Comparison of ENCODE assay signal across 18 cellular contexts in genomic region chr21:31686272-31686913, GRCh38.
"Had no signal": no experiment of that assay in that cellular context is flagged by ENCODE, and none has a peak within 500 bp of the region (broad histone marks: within the 10 kb centered on the region; RNA-seq: fewer than 3 reads in every experiment).

No MANE protein-coding gene starts in this region.

- H3K4me1 ChIP-seq: adrenal gland, foreskin keratinocyte, lower lobe of right lung, pancreas, spleen, tibial nerve, vagina had no signal

- H3K4me3 ChIP-seq: adrenal gland, lower lobe of right lung, pancreas, spleen, tibial nerve, vagina had no signal

- H3K27ac Mint-ChIP-seq: activated CD4-positive, alpha-beta T cell treated with anti-CD3 and anti-CD28 coated beads, Interleukin-2, amount 10 ng/mL, durations not matched to agents 7 days and 5 days; natural killer cell; stimulated activated memory B cell treated with anti-CD40 and anti-IgM and Interleukin-4, amounts not matched to agents 10 μg/mL and 1 μg/mL and 100 μg/mL, for 72 hours had no signal

- ATAC-seq: activated naive CD4-positive, alpha-beta T cell treated with anti-CD3 and anti-CD28 coated beads, Interleukin-2, amount 50 U/mL, for 72 hours; foreskin keratinocyte; lower lobe of right lung; natural killer cell; stimulated activated memory B cell treated with anti-CD40 and anti-IgM and Interleukin-4, amounts not matched to agents 10 μg/mL and 1 μg/mL and 100 μg/mL, for 72 hours had no signal

- H3K27me3 Mint-ChIP-seq: activated CD4-positive, alpha-beta T cell treated with anti-CD3 and anti-CD28 coated beads, Interleukin-2, amount 10 ng/mL, durations not matched to agents 7 days and 5 days; stimulated activated memory B cell treated with anti-CD40 and anti-IgM and Interleukin-4, amounts not matched to agents 10 μg/mL and 1 μg/mL and 100 μg/mL, for 72 hours had no signal

- H3K27me3 ChIP-seq: adrenal gland, foreskin keratinocyte, neutrophil, pancreas, spleen, tibial nerve, vagina had no signal

- H3K27ac ChIP-seq: adrenal gland, epithelial cell of prostate, foreskin keratinocyte, lower lobe of right lung, neutrophil, pancreas, spleen, tibial nerve, vagina had no signal

- H3K4me1 Mint-ChIP-seq: activated CD4-positive, alpha-beta T cell treated with anti-CD3 and anti-CD28 coated beads, Interleukin-2, amount 10 ng/mL, durations not matched to agents 7 days and 5 days; stimulated activated memory B cell treated with anti-CD40 and anti-IgM and Interleukin-4, amounts not matched to agents 10 μg/mL and 1 μg/mL and 100 μg/mL, for 72 hours had no signal

- DNase-seq: activated CD4-positive, alpha-beta T cell treated with anti-CD3 and anti-CD28 coated beads, Interleukin-2, amount 10 ng/mL, durations not matched to agents 7 days and 5 days; activated CD8-positive, alpha-beta memory T cell treated with anti-CD3 and anti-CD28 coated beads, Interleukin-2, amount 50 U/mL, for 4 hours; activated gamma-delta T cell treated with Interleukin-2 at 50 U/mL for 16 hours; activated T-cell treated with anti-CD3 and anti-CD28 coated beads, Interleukin-2, amount 50 U/mL, for 48 hours; adrenal gland; foreskin keratinocyte; lower lobe of right lung; natural killer cell; pancreas; spleen; stimulated activated CD4-positive, alpha-beta T cell treated with anti-CD3 and anti-CD28 coated beads, Interleukin-4, amount 100 ng/mL, for 4 hours; T1000 had no signal

- H3K4me3 Mint-ChIP-seq: activated CD4-positive, alpha-beta T cell treated with anti-CD3 and anti-CD28 coated beads, Interleukin-2, amount 10 ng/mL, durations not matched to agents 7 days and 5 days; natural killer cell; stimulated activated memory B cell treated with anti-CD40 and anti-IgM and Interleukin-4, amounts not matched to agents 10 μg/mL and 1 μg/mL and 100 μg/mL, for 72 hours had no signal

- H3K9me3 ChIP-seq: adrenal gland, lower lobe of right lung, neutrophil, pancreas, spleen, tibial nerve, vagina had no signal

- H3K9me3 Mint-ChIP-seq: activated CD4-positive, alpha-beta T cell treated with anti-CD3 and anti-CD28 coated beads, Interleukin-2, amount 10 ng/mL, durations not matched to agents 7 days and 5 days; activated naive CD4-positive, alpha-beta T cell treated with anti-CD3 and anti-CD28 coated beads, Interleukin-2, amount 50 U/mL, for 72 hours; natural killer cell; stimulated activated memory B cell treated with anti-CD40 and anti-IgM and Interleukin-4, amounts not matched to agents 10 μg/mL and 1 μg/mL and 100 μg/mL, for 72 hours had no signal
